In the genomic region with DNA sequence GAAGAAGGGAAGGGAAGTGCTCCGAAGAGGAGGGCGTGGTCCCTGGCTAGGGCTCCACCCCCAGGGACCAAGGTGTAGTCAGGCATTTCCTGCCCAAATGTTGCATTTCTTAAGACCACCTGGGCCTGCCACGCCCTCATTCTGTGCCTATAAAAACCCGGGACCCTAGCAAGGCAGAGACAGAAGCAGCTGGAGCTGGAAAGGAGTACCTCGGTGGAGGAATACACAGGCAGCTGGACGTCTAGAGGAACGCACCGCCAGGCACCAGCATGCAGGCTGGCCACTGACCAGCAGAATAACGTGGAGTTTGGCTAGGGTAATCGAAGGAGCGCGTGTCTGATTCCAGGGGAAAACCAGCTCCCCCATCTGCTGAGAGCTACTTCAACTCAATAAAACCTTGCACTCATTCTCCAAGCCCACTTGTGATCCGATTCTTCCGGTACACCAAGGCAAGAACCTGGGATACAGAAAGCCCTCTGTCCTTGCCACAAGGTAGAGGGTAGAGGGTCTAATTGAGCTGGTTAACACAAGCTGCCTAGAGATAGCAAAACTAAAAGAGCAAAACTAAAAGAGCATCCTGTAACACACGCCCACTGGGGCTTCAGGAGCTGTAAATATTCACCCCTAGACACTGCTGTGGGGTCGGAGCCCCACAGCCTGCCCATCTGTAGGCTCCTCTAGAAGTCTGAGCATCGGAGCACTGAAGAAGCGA, we compare ENCODE assay signal across 1 cellular context.
TF ChIP-seq lines count a peak whose summit lies in the region.

No MANE protein-coding gene starts in this region.

TF ChIP-seq in HepG2, 621 proteins besides CTCF, POLR2A, EP300 and RAD21 (continued from another document and continues in another):
- TF ChIP-seq, protein P1, sequence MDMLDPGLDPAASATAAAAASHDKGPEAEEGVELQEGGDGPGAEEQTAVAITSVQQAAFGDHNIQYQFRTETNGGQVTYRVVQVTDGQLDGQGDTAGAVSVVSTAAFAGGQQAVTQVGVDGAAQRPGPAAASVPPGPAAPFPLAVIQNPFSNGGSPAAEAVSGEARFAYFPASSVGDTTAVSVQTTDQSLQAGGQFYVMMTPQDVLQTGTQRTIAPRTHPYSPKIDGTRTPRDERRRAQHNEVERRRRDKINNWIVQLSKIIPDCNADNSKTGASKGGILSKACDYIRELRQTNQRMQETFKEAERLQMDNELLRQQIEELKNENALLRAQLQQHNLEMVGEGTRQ (IDR thresholded peaks at IDR 0.05; ENCODE audit: low read depth, low read length) = no peak
- TF ChIP-seq, protein P1 (CRISPR knock-in tag; IDR thresholded peaks at IDR 0.05; ENCODE audit: borderline replicate concordance) = peak; percentile 19; the same call in 1 of the 2 replicates
- TF ChIP-seq STAT5B (CRISPR knock-in tag; IDR thresholded peaks at IDR 0.05) (no peak), ZNF10 (CRISPR knock-in tag; IDR thresholded peaks at IDR 0.05; ENCODE audit: borderline replicate concordance, low read depth) (no peak), ZNF724P (CRISPR knock-in tag; IDR thresholded peaks at IDR 0.05; ENCODE audit: borderline replicate concordance) (0 out of 2 replicates have a peak, but pooled peaks have one; percentile 79), ZNF556 (CRISPR knock-in tag; IDR thresholded peaks at IDR 0.05; ENCODE audit: borderline replicate concordance) (no peak), MED8 (CRISPR knock-in tag; IDR thresholded peaks at IDR 0.05; ENCODE audit: insufficient replicate concordance) (no peak), ZNF446 (CRISPR knock-in tag; IDR thresholded peaks at IDR 0.05) (peak; percentile 63; the same call in 1 of the 2 replicates), ATRX (CRISPR knock-in tag; IDR thresholded peaks at IDR 0.05; ENCODE audit: borderline replicate concordance) (no peak), EEA1 (CRISPR knock-in tag; IDR thresholded peaks at IDR 0.05; ENCODE audit: borderline replicate concordance) (0 out of 2 replicates have a peak, but pooled peaks have one; percentile 47), NFYC (CRISPR knock-in tag; IDR thresholded peaks at IDR 0.05) (0 out of 2 replicates have a peak, but pooled peaks have one; percentile 21), ZNF547 (CRISPR knock-in tag; IDR thresholded peaks at IDR 0.05) (0 out of 2 replicates have a peak, but pooled peaks have one; percentile 58), TEAD2 (CRISPR knock-in tag; IDR thresholded peaks at IDR 0.05) (no peak), ZBTB7A (CRISPR knock-in tag; IDR thresholded peaks at IDR 0.05) (no peak), JARID2 (CRISPR knock-in tag; IDR thresholded peaks at IDR 0.05; ENCODE audit: insufficient replicate concordance) (no peak), ZFP82 (CRISPR knock-in tag; IDR thresholded peaks at IDR 0.05; ENCODE audit: borderline replicate concordance) (no peak), PHB2 (IDR thresholded peaks at IDR 0.05; ENCODE audit: partially characterized antibody) (no peak), ZNF546 (CRISPR knock-in tag; conservative IDR thresholded peaks at IDR 0.05) (no peak), ZNF460 (CRISPR knock-in tag; IDR thresholded peaks at IDR 0.05; ENCODE audit: borderline replicate concordance) (no peak), IRF2 (CRISPR knock-in tag; IDR thresholded peaks at IDR 0.05) (peak; percentile 49; the same call in 1 of the 2 replicates), ZNF75D (CRISPR knock-in tag; IDR thresholded peaks at IDR 0.05; ENCODE audit: borderline replicate concordance) (no peak), ZNF850 (CRISPR knock-in tag; conservative IDR thresholded peaks at IDR 0.05) (no peak), ZNF709 (CRISPR knock-in tag; IDR thresholded peaks at IDR 0.05) (no peak), HNRNPH1 (optimal IDR thresholded peaks at IDR 0.05; ENCODE audit: low read depth, low read length) (no peak), EED (CRISPR knock-in tag; IDR thresholded peaks at IDR 0.05) (no peak), FOXC1 (CRISPR knock-in tag; IDR thresholded peaks at IDR 0.05; ENCODE audit: borderline replicate concordance) (peak; percentile 93; the same call in 1 of the 2 replicates), FOXJ3 (CRISPR knock-in tag; IDR thresholded peaks at IDR 0.05; ENCODE audit: borderline replicate concordance) (no peak), ZNF496 (CRISPR knock-in tag; IDR thresholded peaks at IDR 0.05; ENCODE audit: insufficient replicate concordance) (no peak), ZNF44 (CRISPR knock-in tag; IDR thresholded peaks at IDR 0.05) (peak; percentile 88; the same call in 1 of the 2 replicates), HOXA5 (CRISPR knock-in tag; IDR thresholded peaks at IDR 0.05) (no peak), CENPX (CRISPR knock-in tag; IDR thresholded peaks at IDR 0.05) (no peak), LCORL (IDR thresholded peaks at IDR 0.05) (no peak), LCORL (CRISPR knock-in tag; IDR thresholded peaks at IDR 0.05) (peak; percentile 84), SNRNP70 (IDR thresholded peaks at IDR 0.05; ENCODE audit: low read depth, low read length) (no peak), BCL6 (CRISPR knock-in tag; IDR thresholded peaks at IDR 0.05) (no peak), NPAS2 (CRISPR knock-in tag; IDR thresholded peaks at IDR 0.05; ENCODE audit: borderline replicate concordance) (no peak), ASH2L (IDR thresholded peaks at IDR 0.05; ENCODE audit: insufficient read length, low read depth, low read length) (no peak), ZNF589 (CRISPR knock-in tag; conservative IDR thresholded peaks at IDR 0.05) (no peak), MIER3 (CRISPR knock-in tag; IDR thresholded peaks at IDR 0.05; ENCODE audit: borderline replicate concordance) (peak; percentile 77; the same call in 1 of the 2 replicates), ZNF207 (IDR thresholded peaks at IDR 0.05; ENCODE audit: borderline replicate concordance) (no peak), ZNF143 (CRISPR knock-in tag; IDR thresholded peaks at IDR 0.05) (no peak; the same call in 1 of the 2 replicates), AGO1 (IDR thresholded peaks at IDR 0.05; ENCODE audit: low read depth, low read length, poor library complexity, severe bottlenecking) (no peak), ZNF225 (CRISPR knock-in tag; IDR thresholded peaks at IDR 0.05) (peak; percentile 83; the same call in 1 of the 2 replicates)
- TF ChIP-seq, protein P2, sequence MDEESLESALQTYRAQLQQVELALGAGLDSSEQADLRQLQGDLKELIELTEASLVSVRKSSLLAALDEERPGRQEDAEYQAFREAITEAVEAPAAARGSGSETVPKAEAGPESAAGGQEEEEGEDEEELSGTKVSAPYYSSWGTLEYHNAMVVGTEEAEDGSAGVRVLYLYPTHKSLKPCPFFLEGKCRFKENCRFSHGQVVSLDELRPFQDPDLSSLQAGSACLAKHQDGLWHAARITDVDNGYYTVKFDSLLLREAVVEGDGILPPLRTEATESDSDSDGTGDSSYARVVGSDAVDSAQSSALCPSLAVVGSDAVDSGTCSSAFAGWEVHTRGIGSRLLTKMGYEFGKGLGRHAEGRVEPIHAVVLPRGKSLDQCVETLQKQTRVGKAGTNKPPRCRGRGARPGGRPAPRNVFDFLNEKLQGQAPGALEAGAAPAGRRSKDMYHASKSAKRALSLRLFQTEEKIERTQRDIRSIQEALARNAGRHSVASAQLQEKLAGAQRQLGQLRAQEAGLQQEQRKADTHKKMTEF (CRISPR knock-in tag; IDR thresholded peaks at IDR 0.05) = 0 out of 2 replicates have a peak, but pooled peaks have one; percentile 52
- TF ChIP-seq, protein P3, sequence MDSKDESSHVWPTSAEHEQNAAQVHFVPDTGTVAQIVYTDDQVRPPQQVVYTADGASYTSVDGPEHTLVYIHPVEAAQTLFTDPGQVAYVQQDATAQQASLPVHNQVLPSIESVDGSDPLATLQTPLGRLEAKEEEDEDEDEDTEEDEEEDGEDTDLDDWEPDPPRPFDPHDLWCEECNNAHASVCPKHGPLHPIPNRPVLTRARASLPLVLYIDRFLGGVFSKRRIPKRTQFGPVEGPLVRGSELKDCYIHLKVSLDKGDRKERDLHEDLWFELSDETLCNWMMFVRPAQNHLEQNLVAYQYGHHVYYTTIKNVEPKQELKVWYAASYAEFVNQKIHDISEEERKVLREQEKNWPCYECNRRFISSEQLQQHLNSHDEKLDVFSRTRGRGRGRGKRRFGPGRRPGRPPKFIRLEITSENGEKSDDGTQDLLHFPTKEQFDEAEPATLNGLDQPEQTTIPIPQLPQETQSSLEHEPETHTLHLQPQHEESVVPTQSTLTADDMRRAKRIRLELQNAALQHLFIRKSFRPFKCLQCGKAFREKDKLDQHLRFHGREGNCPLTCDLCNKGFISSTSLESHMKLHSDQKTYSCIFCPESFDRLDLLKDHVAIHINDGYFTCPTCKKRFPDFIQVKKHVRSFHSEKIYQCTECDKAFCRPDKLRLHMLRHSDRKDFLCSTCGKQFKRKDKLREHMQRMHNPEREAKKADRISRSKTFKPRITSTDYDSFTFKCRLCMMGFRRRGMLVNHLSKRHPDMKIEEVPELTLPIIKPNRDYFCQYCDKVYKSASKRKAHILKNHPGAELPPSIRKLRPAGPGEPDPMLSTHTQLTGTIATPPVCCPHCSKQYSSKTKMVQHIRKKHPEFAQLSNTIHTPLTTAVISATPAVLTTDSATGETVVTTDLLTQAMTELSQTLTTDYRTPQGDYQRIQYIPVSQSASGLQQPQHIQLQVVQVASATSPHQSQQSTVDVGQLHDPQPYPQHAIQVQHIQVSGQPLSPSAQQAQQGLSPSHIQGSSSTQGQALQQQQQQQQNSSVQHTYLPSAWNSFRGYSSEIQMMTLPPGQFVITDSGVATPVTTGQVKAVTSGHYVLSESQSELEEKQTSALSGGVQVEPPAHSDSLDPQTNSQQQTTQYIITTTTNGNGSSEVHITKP (CRISPR knock-in tag; IDR thresholded peaks at IDR 0.05; ENCODE audit: low read depth) = peak; percentile 48; the same call in 1 of the 2 replicates
- TF ChIP-seq, protein P4, sequence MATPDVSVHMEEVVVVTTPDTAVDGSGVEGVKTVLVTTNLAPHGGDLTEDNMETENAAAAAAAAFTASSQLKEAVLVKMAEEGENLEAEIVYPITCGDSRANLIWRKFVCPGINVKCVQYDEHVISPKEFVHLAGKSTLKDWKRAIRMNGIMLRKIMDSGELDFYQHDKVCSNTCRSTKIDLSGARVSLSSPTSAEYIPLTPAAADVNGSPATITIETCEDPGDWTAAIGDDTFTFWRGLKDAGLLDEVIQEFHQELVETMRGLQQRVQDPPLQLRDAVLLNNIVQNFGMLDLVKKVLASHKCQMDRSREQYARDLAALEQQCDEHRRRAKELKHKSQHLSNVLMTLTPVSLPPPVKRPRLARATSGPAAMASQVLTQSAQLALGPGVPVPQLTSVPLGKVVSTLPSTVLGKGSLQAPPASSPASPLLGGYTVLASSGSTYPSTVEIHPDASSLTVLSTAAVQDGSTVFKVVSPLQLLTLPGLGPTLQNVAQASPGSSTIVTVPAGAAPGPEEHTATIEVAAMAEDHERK (CRISPR knock-in tag; IDR thresholded peaks at IDR 0.05; ENCODE audit: low read depth) = no peak
- TF ChIP-seq, protein P5, sequence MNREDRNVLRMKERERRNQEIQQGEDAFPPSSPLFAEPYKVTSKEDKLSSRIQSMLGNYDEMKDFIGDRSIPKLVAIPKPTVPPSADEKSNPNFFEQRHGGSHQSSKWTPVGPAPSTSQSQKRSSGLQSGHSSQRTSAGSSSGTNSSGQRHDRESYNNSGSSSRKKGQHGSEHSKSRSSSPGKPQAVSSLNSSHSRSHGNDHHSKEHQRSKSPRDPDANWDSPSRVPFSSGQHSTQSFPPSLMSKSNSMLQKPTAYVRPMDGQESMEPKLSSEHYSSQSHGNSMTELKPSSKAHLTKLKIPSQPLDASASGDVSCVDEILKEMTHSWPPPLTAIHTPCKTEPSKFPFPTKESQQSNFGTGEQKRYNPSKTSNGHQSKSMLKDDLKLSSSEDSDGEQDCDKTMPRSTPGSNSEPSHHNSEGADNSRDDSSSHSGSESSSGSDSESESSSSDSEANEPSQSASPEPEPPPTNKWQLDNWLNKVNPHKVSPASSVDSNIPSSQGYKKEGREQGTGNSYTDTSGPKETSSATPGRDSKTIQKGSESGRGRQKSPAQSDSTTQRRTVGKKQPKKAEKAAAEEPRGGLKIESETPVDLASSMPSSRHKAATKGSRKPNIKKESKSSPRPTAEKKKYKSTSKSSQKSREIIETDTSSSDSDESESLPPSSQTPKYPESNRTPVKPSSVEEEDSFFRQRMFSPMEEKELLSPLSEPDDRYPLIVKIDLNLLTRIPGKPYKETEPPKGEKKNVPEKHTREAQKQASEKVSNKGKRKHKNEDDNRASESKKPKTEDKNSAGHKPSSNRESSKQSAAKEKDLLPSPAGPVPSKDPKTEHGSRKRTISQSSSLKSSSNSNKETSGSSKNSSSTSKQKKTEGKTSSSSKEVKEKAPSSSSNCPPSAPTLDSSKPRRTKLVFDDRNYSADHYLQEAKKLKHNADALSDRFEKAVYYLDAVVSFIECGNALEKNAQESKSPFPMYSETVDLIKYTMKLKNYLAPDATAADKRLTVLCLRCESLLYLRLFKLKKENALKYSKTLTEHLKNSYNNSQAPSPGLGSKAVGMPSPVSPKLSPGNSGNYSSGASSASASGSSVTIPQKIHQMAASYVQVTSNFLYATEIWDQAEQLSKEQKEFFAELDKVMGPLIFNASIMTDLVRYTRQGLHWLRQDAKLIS (CRISPR knock-in tag; IDR thresholded peaks at IDR 0.05) = no peak
- TF ChIP-seq, protein P6, sequence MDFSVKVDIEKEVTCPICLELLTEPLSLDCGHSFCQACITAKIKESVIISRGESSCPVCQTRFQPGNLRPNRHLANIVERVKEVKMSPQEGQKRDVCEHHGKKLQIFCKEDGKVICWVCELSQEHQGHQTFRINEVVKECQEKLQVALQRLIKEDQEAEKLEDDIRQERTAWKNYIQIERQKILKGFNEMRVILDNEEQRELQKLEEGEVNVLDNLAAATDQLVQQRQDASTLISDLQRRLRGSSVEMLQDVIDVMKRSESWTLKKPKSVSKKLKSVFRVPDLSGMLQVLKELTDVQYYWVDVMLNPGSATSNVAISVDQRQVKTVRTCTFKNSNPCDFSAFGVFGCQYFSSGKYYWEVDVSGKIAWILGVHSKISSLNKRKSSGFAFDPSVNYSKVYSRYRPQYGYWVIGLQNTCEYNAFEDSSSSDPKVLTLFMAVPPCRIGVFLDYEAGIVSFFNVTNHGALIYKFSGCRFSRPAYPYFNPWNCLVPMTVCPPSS (IDR thresholded peaks at IDR 0.05) = no peak
